Comparison of ENCODE assay signal across 9 cellular contexts in genomic region chr13:114025432-114026127, GRCh38. TPM values are rescaled to one million over a fixed set of nuclear protein-coding genes. Genes with fewer than 3 reads are reported as not detected.
DNase-seq lines count a peak whose midpoint lies in the region; ATAC-seq, FAIRE-seq and TF ChIP-seq lines count a peak whose summit lies in the region.
"Had no signal": no experiment of that assay in that cellular context is flagged by ENCODE, and none has a peak within 500 bp of the region (broad histone marks: within the 10 kb centered on the region; RNA-seq: fewer than 3 reads in every experiment).

No MANE protein-coding gene starts in this region.

- H3K36me3 ChIP-seq in K562 (ENCODE audit: control insufficient read depth, insufficient read depth, low read length), result peaks cover 19% of the 10 kb centered on the region; the same call in 2 of the 3 replicates
- H3K36me3 ChIP-seq in mesenchymal stem cell (ENCODE audit: control insufficient read depth in 1 of 2, insufficient read depth in 2 of 2, low read depth in 1 of 2, low read length in 2 of 2), result peaks cover 72 to 78% of the 10 kb centered on the region in 2 experiments
- H3K36me3 ChIP-seq in upper lobe of right lung, result peaks cover 33% of the 10 kb centered on the region

- in situ Hi-C loops in K562 (cut with MboI), result no loop called here

- H3K27me3 ChIP-seq in K562 (ENCODE audit: control insufficient read depth in 2 of 2, insufficient read depth in 2 of 2, low read length in 2 of 2) (no peaks in the 10 kb centered on the region), mesenchymal stem cell (ENCODE audit: control insufficient read depth in 1 of 2, insufficient read depth in 1 of 2, low read length in 2 of 2) (no peaks in the 10 kb centered on the region), upper lobe of right lung (no peaks in the 10 kb centered on the region)

- H3K9me3 Mint-ChIP-seq in activated naive CD4-positive, alpha-beta T cell treated with anti-CD3 and anti-CD28 coated beads, Interleukin-2, amount 50 U/mL, for 72 hours, result no peaks in the 10 kb centered on the region
- H3K9me3 Mint-ChIP-seq: CD4-positive, CD25-positive, alpha-beta regulatory T cell had no signal

- peaks cover 15% of the 10 kb centered on the region for H3K79me1 ChIP-seq in mesenchymal stem cell (replicated peaks; ENCODE audit: low read length, poor library complexity, severe bottlenecking)

- H2BK5ac ChIP-seq in mesenchymal stem cell (ENCODE audit: low read depth, low read length, poor library complexity, severe bottlenecking), result no peak overlapping the region

- peaks cover 0 to 1% of the 10 kb centered on the region in 2 donors for H3K36me3 Mint-ChIP-seq in activated naive CD4-positive, alpha-beta T cell treated with anti-CD3 and anti-CD28 coated beads, Interleukin-2, amount 50 U/mL, for 72 hours

- TF ChIP-seq CTCF in K562 (IDR thresholded peaks at IDR 0.05 in 2 of 3, conservative IDR thresholded peaks at IDR 0.05 in 1 of 3; ENCODE audit: insufficient read depth in 2 of 3, low read depth in 1 of 3, low read length in 3 of 3) (no peak), upper lobe of right lung (IDR thresholded peaks at IDR 0.05) (no peak)

- H3K9me3 ChIP-seq in K562 (replicated peaks; ENCODE audit: control insufficient read depth, insufficient read depth, low read depth, low read length) (no peaks in the 10 kb centered on the region), mesenchymal stem cell (ENCODE audit: control insufficient read depth, low read length) (no peaks in the 10 kb centered on the region), upper lobe of right lung (no peaks in the 10 kb centered on the region)

- intact Hi-C loops in K562 (cut with micrococcal nuclease), result no loop called here
- intact Hi-C loops in upper lobe of right lung (cut with DNase I), result no loop called here

- 78% methylated on average over 11 of the region's 19 CpGs for WGBS in K562 (ENCODE audit: insufficient coverage, low coverage, missing lambda C conversion rate)
- WGBS in mesenchymal stem cell, result 47% methylated on average over 18 of the region's 19 CpGs

- H3K27ac ChIP-seq in K562 (ENCODE audit: extremely low read depth, low read depth, low read length) (no peak overlapping the region), mesenchymal stem cell (ENCODE audit: low read length, poor library complexity, severe bottlenecking) (peak overlapping the region; percentile 89), upper lobe of right lung (peak overlapping the region; percentile 24)

- POLR2A ChIA-PET in K562 (lab: Yijun Ruan, JAX), result interaction anchor here (0.7 kb wide), 1 partner anchor 316 kb away, joined by 3 read pairs; no protein-coding TSS in a partner anchor

- TF ChIP-seq EP300 in K562 (IDR thresholded peaks at IDR 0.05; ENCODE audit: low read length), result no peak

- no peak for FAIRE-seq in K562 (lab: Jason Lieb, UNC)

- no peak overlapping the region for H3K14ac ChIP-seq in mesenchymal stem cell (ENCODE audit: low read length in 2 of 2)

- TF ChIP-seq POLR2A in K562 (conservative IDR thresholded peaks at IDR 0.05), result no peak

- no peak for ATAC-seq in activated naive CD4-positive, alpha-beta T cell treated with anti-CD3 and anti-CD28 coated beads, Interleukin-2, amount 50 U/mL, for 72 hours
- ATAC-seq in K562 (no peak), upper lobe of right lung (peak; percentile 25), HG02840 (IDR thresholded peaks at IDR 0.05; ENCODE audit: low FRiP score, unreplicated experiment) (no peak)

- no peak overlapping the region for H2BK12ac ChIP-seq in mesenchymal stem cell (ENCODE audit: low read length in 2 of 2)

- H4K8ac ChIP-seq in mesenchymal stem cell (ENCODE audit: low read length), result peak overlapping the region; percentile 10

- H2AFZ ChIP-seq in K562 (ENCODE audit: low read depth, low read length) (no peak overlapping the region), mesenchymal stem cell (ENCODE audit: low read depth, low read length) (no peak overlapping the region)

- CTCF ChIA-PET in K562 (lab: Yijun Ruan, JAX; ENCODE audit: low intra/inter-chr PET ratio), result no interaction called here

- H3K4me2 ChIP-seq in K562 (ENCODE audit: insufficient read depth, low read length) (no peak overlapping the region), mesenchymal stem cell (ENCODE audit: low read length, poor library complexity, severe bottlenecking) (no peak overlapping the region)

- no peak overlapping the region for H2BK15ac ChIP-seq in mesenchymal stem cell (ENCODE audit: low read depth, poor library complexity, severe bottlenecking)

- peak overlapping the region; percentile 32 to 82 for H3K27ac Mint-ChIP-seq in activated naive CD4-positive, alpha-beta T cell treated with anti-CD3 and anti-CD28 coated beads, Interleukin-2, amount 50 U/mL, for 72 hours

- no peak overlapping the region for H3K23ac ChIP-seq in mesenchymal stem cell (ENCODE audit: low read length in 2 of 2)

- peak overlapping the region in 1 of 2 experiments; percentile 21 for H3K4ac ChIP-seq in mesenchymal stem cell (ENCODE audit: low read depth in 1 of 2, low read length in 2 of 2)

- BruUV-seq in K562 (replicated peaks; lab: Mats Ljungman, UMichigan), result no TSS peak

- TF ChIP-seq RAD21 in K562 (CRISPR knock-in tag; conservative IDR thresholded peaks at IDR 0.05 in 1 of 2, IDR thresholded peaks at IDR 0.05 in 1 of 2), result no peak

- H3K79me2 ChIP-seq in K562 (ENCODE audit: control insufficient read depth, insufficient read depth, low read length), result no peaks in the 10 kb centered on the region

- no peak for DNase-seq in activated naive CD4-positive, alpha-beta T cell treated with anti-CD3 and anti-CD28 coated beads, Interleukin-2, amount 50 U/mL, for 72 hours (ENCODE audit: low spot score in 2 of 2)
- DNase-seq in activated naive CD4-positive, alpha-beta T cell (lab: John Stamatoyannopoulos, UW), result no peak
- DNase-seq in K562 (ENCODE audit: extremely low read depth in 1 of 4, low spot score in 3 of 4) (peak in 1 of 4 experiments; percentile 12), mesenchymal stem cell (peak; percentile 82), upper lobe of right lung (no peak), NCI-H446 (lab: John Stamatoyannopoulos, UW) (no peak), NCI-H187 treated with DMSO at 0.1 percent for 48 hours (lab: John Stamatoyannopoulos, UW) (no peak)
- DNase-seq: CD4-positive, CD25-positive, alpha-beta regulatory T cell had no signal

- H3K9me1 ChIP-seq in K562 (ENCODE audit: control insufficient read depth, insufficient read depth, low read length), result no peaks in the 10 kb centered on the region

- H3K4me3 ChIP-seq in K562 (no peak overlapping the region), mesenchymal stem cell (ENCODE audit: insufficient read depth in 1 of 2, low read depth in 1 of 2, low read length in 2 of 2) (no peak overlapping the region), upper lobe of right lung (no peak overlapping the region)

- H3K9ac ChIP-seq in K562 (ENCODE audit: insufficient read depth in 1 of 2, low read depth in 2 of 2, low read length in 2 of 2), result peak overlapping the region in 1 of 2 experiments; percentile 4; a peak in 1 of 4 replicates
- peak overlapping the region; percentile 78 for H3K9ac ChIP-seq in mesenchymal stem cell (ENCODE audit: low read length)

- peak overlapping the region; percentile 87 for H2AK5ac ChIP-seq in mesenchymal stem cell (ENCODE audit: low read length, severe bottlenecking)

- H3K4me1 ChIP-seq in K562 (replicated peaks in 1 of 2; ENCODE audit: control insufficient read depth in 2 of 2, insufficient read depth in 2 of 2, low read length in 2 of 2) (peaks cover 0 to 27% of the 10 kb centered on the region in 2 experiments; a peak in 2 of 5 replicates), mesenchymal stem cell (ENCODE audit: control insufficient read depth, insufficient read depth, low read depth, low read length) (peaks cover 61% of the 10 kb centered on the region), upper lobe of right lung (peaks cover 21% of the 10 kb centered on the region)

- H4K91ac ChIP-seq in mesenchymal stem cell (ENCODE audit: low read length), result peak overlapping the region; percentile 6

- H2BK120ac ChIP-seq in mesenchymal stem cell (ENCODE audit: low read depth, low read length), result no peak overlapping the region

- peak overlapping the region in 1 of 2 experiments; percentile 61 for H3K18ac ChIP-seq in mesenchymal stem cell (ENCODE audit: low read depth in 1 of 2, low read length in 2 of 2)

- H4K20me1 ChIP-seq in K562 (replicated peaks; ENCODE audit: control insufficient read depth, insufficient read depth, low read length), result no peaks in the 10 kb centered on the region

TF ChIP-seq in K562, 482 proteins besides CTCF, POLR2A, EP300 and RAD21 (continues in another document):
- TF ChIP-seq FOS (IDR thresholded peaks at IDR 0.05; ENCODE audit: extremely low read depth, insufficient read length), result no peak
- TF ChIP-seq TFAP4 (CRISPR knock-in tag; IDR thresholded peaks at IDR 0.05; ENCODE audit: borderline replicate concordance), result peak; percentile 55; the same call in 1 of the 2 replicates

RNA-seq across cellular contexts. Expression of gene C13orf46, which starts 51.7 kb away (rescaled TPM):
- 1 to 10 TPM in 1 of 2 donors, under 1 TPM in 1; 0.61 to 3.6 TPM for total RNA-seq in activated naive CD4-positive, alpha-beta T cell treated with anti-CD3 and anti-CD28 coated beads, Interleukin-2, amount 50 U/mL, for 72 hours
- 0.26 and 0.49 TPM in 2 replicates for total RNA-seq in K562 (2011; cell fraction: chromatin; rRNA removed; ENCODE audit: low replicate concordance)
- total RNA-seq in K562 (2011; cell fraction: nucleolus; rRNA removed), result 0.13 and 0.33 TPM in 2 replicates
- 0.22 and 0.23 TPM in 2 replicates for total RNA-seq in K562 (2011; cell fraction: nucleoplasm; rRNA removed)
- total RNA-seq in K562 (2014; rRNA removed) (0.05 TPM in 1 of 2 replicates, not detected in the other), K562 (2014; rRNA removed; fragmentation: Illumina TruSeq; extraction: Trizol) (not detected in 2 replicates), K562 (2015; rRNA removed; fragmentation: Illumina TruSeq; extraction: Trizol) (0.04 TPM in 1 of 2 replicates, not detected in the other), K562 (2021) (0.13 and 0.24 TPM in 2 replicates), upper lobe of right lung (21.2 TPM)
- polyA plus RNA-seq in K562 (2011; rRNA removed) (not detected in 2 replicates), K562 (2014; fragmentation: Illumina TruSeq; extraction: Trizol) (0.06 and 0.10 TPM in 2 replicates), K562 (2014; fragmentation: Nextera tagmentation; extraction: Ambion mirVana) (not detected), K562 (2014; rRNA removed) (0.05 TPM in 2 replicates)
- 0.03 and 0.06 TPM in 2 replicates for polyA plus RNA-seq in K562 (2011; cell fraction: cytosol; rRNA removed)
- 0.11 TPM in 2 replicates for polyA plus RNA-seq in K562 (2011; cell fraction: nucleus; rRNA removed)
- 0.13 and 0.36 TPM in 2 replicates for polyA plus RNA-seq in K562 (2012)
- not detected in 2 replicates for polyA minus RNA-seq in K562 (2011; rRNA and poly(A)+ RNA removed)
- polyA minus RNA-seq in K562 (2011; cell fraction: cytosol; rRNA and poly(A)+ RNA removed), result not detected in 2 replicates
- polyA minus RNA-seq in K562 (2011; cell fraction: nucleus; rRNA and poly(A)+ RNA removed), result 0.11 TPM in 1 of 2 replicates, not detected in the other
- 0.43 TPM for polyA plus RNA-seq in mesenchymal stem cell (2013, experiment 1 of 2)
- 0.45 TPM for polyA plus RNA-seq in mesenchymal stem cell (2013, experiment 2 of 2)
